Comparison of ENCODE assay signal across 25 cellular contexts in the genomic region with DNA sequence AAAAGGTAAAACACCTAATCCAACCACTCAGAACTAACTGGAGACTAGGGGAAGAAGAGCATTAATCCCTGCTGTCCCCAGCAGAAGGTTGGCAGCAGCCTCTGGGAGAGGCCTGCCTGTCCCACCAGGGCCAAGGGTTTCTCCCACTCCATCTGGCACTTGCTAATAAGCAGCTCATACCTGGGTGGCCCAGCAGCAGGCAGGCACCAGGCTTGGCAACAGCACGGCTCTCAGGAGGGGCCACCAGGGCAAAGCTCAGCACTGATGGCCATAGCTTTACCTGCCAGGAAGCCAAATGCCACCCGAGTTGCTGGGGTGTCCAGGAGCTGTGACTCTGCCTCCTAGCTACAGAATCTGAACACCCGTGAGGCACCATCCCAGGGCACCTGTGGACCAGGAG. TPM values are rescaled to one million over a fixed set of nuclear protein-coding genes. Genes with fewer than 3 reads are reported as not detected.
DNase-seq lines count a peak whose midpoint lies in the region; ATAC-seq, FAIRE-seq and TF ChIP-seq lines count a peak whose summit lies in the region.
"Had no signal": no experiment of that assay in that cellular context is flagged by ENCODE, and none has a peak within 500 bp of the region (broad histone marks: within the 10 kb centered on the region; RNA-seq: fewer than 3 reads in every experiment).

No MANE protein-coding gene starts in this region.

- no peak for TF ChIP-seq POLR2A in esophagus muscularis mucosa (IDR thresholded peaks at IDR 0.05; ENCODE audit: low read depth)

- TF ChIP-seq CTCF in esophagus muscularis mucosa (IDR thresholded peaks at IDR 0.05): no peak

- no peaks in the 10 kb centered on the region for H3K27me3 ChIP-seq in esophagus muscularis mucosa
- no peaks in the 10 kb centered on the region for H3K27me3 ChIP-seq in small intestine (ENCODE audit: control insufficient read depth in 2 of 2, insufficient read depth in 2 of 2, low read length in 2 of 2)
- H3K27me3 ChIP-seq: adrenal gland, MG63, right lobe of liver, tibial artery had no signal

- WGBS in esophagus muscularis mucosa: 80% methylated on average over 1 of the region's 3 CpGs
- 45 to 74% (median 47%) methylated on average over 3 of the region's 3 CpGs for WGBS in small intestine, 3 donors

- H3K36me3 ChIP-seq in esophagus muscularis mucosa: peaks cover 0 to 73% (median 42%) of the 10 kb centered on the region in 4 donors
- no peaks in the 10 kb centered on the region for H3K36me3 ChIP-seq in small intestine (ENCODE audit: control insufficient read depth in 2 of 2, insufficient read depth in 2 of 2, low read length in 2 of 2)
- H3K36me3 ChIP-seq: adrenal gland, MG63, right lobe of liver had no signal

- peak; percentile 94 for DNase-seq in NCI-H1694 treated with DMSO at 0.1 percent for 48 hours (lab: John Stamatoyannopoulos, UW)
- DNase-seq in NCI-H69 (lab: John Stamatoyannopoulos, UW): peak; percentile 49
- DNase-seq in esophagus muscularis mucosa (ENCODE audit: extremely low spot score): no peak
- peak; percentile 10 for DNase-seq in small intestine
- no peak for DNase-seq in activated gamma-delta T cell (lab: John Stamatoyannopoulos, UW)
- DNase-seq: activated CD4-positive, alpha-beta memory T cell treated with anti-CD3 and anti-CD28 coated beads, Interleukin-2, amount 10 ng/mL, durations not matched to agents 7 days and 5 days; activated CD4-positive, alpha-beta T cell treated with anti-CD3 and anti-CD28 coated beads for 1 hour; activated naive CD4-positive, alpha-beta T cell treated with anti-CD3 and anti-CD28 coated beads, Interleukin-2, amount 10 ng/mL, durations not matched to agents 7 days and 5 days; adrenal gland; effector CD4-positive, alpha-beta T cell; H9; MG63; NCI-H1105; NCI-H226; right lobe of liver; stimulated activated CD4-positive, alpha-beta T cell treated with anti-CD3 and anti-CD28 coated beads, Interleukin-12 subunit alpha, Interleukin-12 subunit beta, amount 100 ng/mL, for 4 hours; stimulated activated CD4-positive, alpha-beta T cell treated with anti-CD3 and anti-CD28 coated beads, Interleukin-4, amount 100 ng/mL, for 1 hour; tibial artery had no signal

- H3K9me3 ChIP-seq in esophagus muscularis mucosa (no peaks in the 10 kb centered on the region), small intestine (ENCODE audit: control insufficient read depth, low read depth) (no peaks in the 10 kb centered on the region)
- H3K9me3 ChIP-seq: adrenal gland, MG63, prostate gland, right lobe of liver, tibial artery had no signal

- ATAC-seq in GM18517 (IDR thresholded peaks at IDR 0.05; ENCODE audit: unreplicated experiment) (no peak), HG02885 (IDR thresholded peaks at IDR 0.05; ENCODE audit: poor library complexity, unreplicated experiment) (no peak)

- FAIRE-seq in small intestine (lab: Jason Lieb, UNC): no peak
- FAIRE-seq: colon, GM12892 had no signal

- H3K4me3 ChIP-seq in esophagus muscularis mucosa: no peak overlapping the region
- H3K4me3 ChIP-seq in small intestine (ENCODE audit: low read depth in 1 of 2, low read length in 2 of 2): no peak overlapping the region
- H3K4me3 ChIP-seq: adrenal gland, MG63, prostate gland, right lobe of liver, tibial artery had no signal

- no peak for TF ChIP-seq EP300 in esophagus muscularis mucosa (IDR thresholded peaks at IDR 0.05)

- peak overlapping the region in 3 of 4 donors; percentile 28 to 48 (median 39) for H3K27ac ChIP-seq in esophagus muscularis mucosa (replicated peaks in 1 of 4)
- no peak overlapping the region for H3K27ac ChIP-seq in small intestine (ENCODE audit: low read depth in 1 of 2, low read length in 1 of 2)
- H3K27ac ChIP-seq: adrenal gland, KMS-11, prostate gland, right lobe of liver, SK-N-MC, tibial artery had no signal

- intact Hi-C loops in esophagus muscularis mucosa (cut with DNase I): no loop called here

- H3K4me1 ChIP-seq in esophagus muscularis mucosa (peaks cover 3 to 65% (median 49%) of the 10 kb centered on the region in 4 donors), small intestine (ENCODE audit: control insufficient read depth in 2 of 2, insufficient read depth in 1 of 2, low read depth in 1 of 2, low read length in 1 of 2) (no peaks in the 10 kb centered on the region)
- H3K4me1 ChIP-seq: adrenal gland, right lobe of liver had no signal

RNA-seq across cellular contexts. Expression of gene BOC, which starts 58.3 kb away (rescaled TPM):
- total RNA-seq in esophagus muscularis mucosa: 100 to 1,000 TPM in 1 of 4 donors, 10 to 100 TPM in 3; 87.2 to 119 (median 90.8) TPM
- polyA plus RNA-seq in small intestine: 1 to 10 TPM in 2 of 3 donors, under 1 TPM in 1; 0.22 to 4.6 (median 1.9) TPM
- total RNA-seq: activated CD4-positive, alpha-beta memory T cell treated with anti-CD3 and anti-CD28 coated beads, Interleukin-2, amount 10 ng/mL, durations not matched to agents 7 days and 5 days had no signal

Comparison
In these comparisons a context has a peak if more than half of its experiments do, and no peak if none do; other contexts are left out.
1. DNase-seq: peak in NCI-H1694 treated with DMSO at 0.1 percent for 48 hours (single experiment), NCI-H69 (single experiment) and small intestine (single experiment); none in esophagus muscularis mucosa (single experiment) and activated gamma-delta T cell (single experiment).
2. H3K27ac ChIP-seq: peak in esophagus muscularis mucosa (3 of 4); none in small intestine (0 of 2).